ENCODE assay signal across 13 cellular contexts in the genomic region with DNA sequence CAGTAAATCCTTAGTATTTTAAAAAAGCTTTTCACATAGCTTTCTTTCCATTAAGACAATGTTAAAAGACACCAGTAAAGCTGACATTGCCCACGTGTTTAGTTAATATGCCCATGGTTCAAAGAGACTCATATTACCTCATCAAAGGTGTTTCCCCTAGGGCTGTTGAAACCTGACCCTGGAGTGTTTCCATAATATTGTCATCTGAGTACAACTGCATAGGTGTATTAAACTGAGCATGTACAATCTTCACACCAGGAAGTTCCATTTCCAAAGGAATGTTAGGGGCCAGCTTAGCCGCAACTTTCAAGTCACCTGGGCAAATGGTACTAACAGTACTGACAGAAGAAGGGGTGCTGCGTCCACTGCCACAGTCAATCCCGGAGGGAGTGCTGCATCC. TPM values are rescaled to one million over a fixed set of nuclear protein-coding genes. Genes with fewer than 3 reads are reported as not detected.
A peak's percentile ranks its signal among the peaks of the same experiment; 100 is the strongest.
DNase-seq lines count a peak whose midpoint lies in the region; TF ChIP-seq lines count a peak whose summit lies in the region.
"Had no signal": no experiment of that assay in that cellular context is flagged by ENCODE, and none has a peak within 500 bp of the region (broad histone marks: within the 10 kb centered on the region; RNA-seq: fewer than 3 reads in every experiment).

No MANE protein-coding gene starts in this region.

- 46% methylated on average over 4 of the region's 4 CpGs for WGBS in hepatocyte (ENCODE audit: low lambda C conversion rate, missing lambda C conversion rate)

- H3K27me3 ChIP-seq in hepatocyte, result no peaks in the 10 kb centered on the region
- no peaks in the 10 kb centered on the region for H3K27me3 ChIP-seq in skeletal muscle tissue (ENCODE audit: control insufficient read depth in 3 of 3, insufficient read depth in 3 of 3, low read length in 3 of 3)

- H3K4me1 Mint-ChIP-seq in type B pancreatic cell (ENCODE audit: unreplicated experiment), result peaks cover 3% of the 10 kb centered on the region

- H3K79me2 ChIP-seq in hepatocyte, result no peaks in the 10 kb centered on the region

- no peak overlapping the region for H3K27ac ChIP-seq in hepatocyte
- H3K27ac ChIP-seq in skeletal muscle tissue (ENCODE audit: low read depth, low read length), result peak overlapping the region; percentile 59

- H4K20me1 ChIP-seq in hepatocyte (ENCODE audit: insufficient read depth, poor library complexity, severe bottlenecking), result no peaks in the 10 kb centered on the region

- H3K4me3 ChIP-seq in LNCaP clone FGC (ENCODE audit: low read depth, low read length), result no peak overlapping the region
- H3K4me3 ChIP-seq in hepatocyte, result no peak overlapping the region
- H3K4me3 ChIP-seq in skeletal muscle tissue (ENCODE audit: low read length in 3 of 3), result no peak overlapping the region

- no peak overlapping the region for H3K27ac Mint-ChIP-seq in type B pancreatic cell
- H3K27ac Mint-ChIP-seq: activated T-cell treated with anti-CD3 and anti-CD28 coated beads, Interleukin-2, amount 50 U/mL, for 72 hours; CD4-positive, CD25-positive, alpha-beta regulatory T cell; natural killer cell had no signal

- no peak overlapping the region for H3K9ac ChIP-seq in skeletal muscle tissue (ENCODE audit: low read depth in 1 of 3, low read length in 3 of 3)

- no peaks in the 10 kb centered on the region for H3K9me2 ChIP-seq in hepatocyte (replicated peaks; ENCODE audit: insufficient read depth)

- H3K4me1 ChIP-seq in hepatocyte (ENCODE audit: insufficient read depth) (no peaks in the 10 kb centered on the region), skeletal muscle tissue (ENCODE audit: control insufficient read depth in 3 of 3, insufficient read depth in 3 of 3, low read length in 3 of 3) (peaks cover 43 to 80% (median 49%) of the 10 kb centered on the region in 3 donors)

- H3K36me3 ChIP-seq in hepatocyte (replicated peaks; ENCODE audit: insufficient read depth, low read depth) (no peaks in the 10 kb centered on the region), skeletal muscle tissue (ENCODE audit: control insufficient read depth in 3 of 3, insufficient read depth in 3 of 3, low read length in 3 of 3) (peaks cover 7 to 31% (median 14%) of the 10 kb centered on the region in 3 donors)

- TF ChIP-seq CTCF in LNCaP clone FGC (IDR thresholded peaks at IDR 0.05; ENCODE audit: control insufficient read depth, extremely low read depth, insufficient read depth), result no peak
- no peak for TF ChIP-seq CTCF in hepatocyte (IDR thresholded peaks at IDR 0.05; ENCODE audit: poor library complexity)
- TF ChIP-seq CTCF in type B pancreatic cell (conservative IDR thresholded peaks at IDR 0.05), result no peak

- DNase-seq in LNCaP clone FGC (ENCODE audit: low read depth), result peak; percentile 35
- DNase-seq in NCI-H345 treated with DMSO at 0.1 percent for 48 hours (lab: John Stamatoyannopoulos, UW; ENCODE audit: unreplicated experiment), result peak; percentile 4
- DNase-seq in hepatocyte (ENCODE audit: low spot score), result peak; percentile 22
- no peak for DNase-seq in putamen (ENCODE audit: low spot score)
- DNase-seq in type B pancreatic cell (ENCODE audit: extremely low spot score, unreplicated experiment), result no peak
- DNase-seq in effector CD8-positive, alpha-beta T cell (lab: John Stamatoyannopoulos, UW), result no peak
- DNase-seq: activated T-cell treated with anti-CD3 and anti-CD28 coated beads, Interleukin-2, amount 50 U/mL, for 72 hours; CD4-positive, CD25-positive, alpha-beta regulatory T cell; dermis blood vessel endothelial cell; natural killer cell; small intestine; substantia nigra had no signal

- no peaks in the 10 kb centered on the region for H3K36me3 Mint-ChIP-seq in type B pancreatic cell
- H3K36me3 Mint-ChIP-seq: CD4-positive, CD25-positive, alpha-beta regulatory T cell; natural killer cell had no signal

- H3K9me3 ChIP-seq in hepatocyte (ENCODE audit: low read depth) (no peaks in the 10 kb centered on the region), skeletal muscle tissue (ENCODE audit: control insufficient read depth in 3 of 3, low read length in 3 of 3) (no peaks in the 10 kb centered on the region)

- no peaks in the 10 kb centered on the region for H3K9me3 Mint-ChIP-seq in type B pancreatic cell
- H3K9me3 Mint-ChIP-seq: activated T-cell treated with anti-CD3 and anti-CD28 coated beads, Interleukin-2, amount 50 U/mL, for 72 hours; CD4-positive, CD25-positive, alpha-beta regulatory T cell; natural killer cell had no signal

- no peak overlapping the region for H3K4me2 ChIP-seq in hepatocyte

- no peak overlapping the region for H3K4me3 Mint-ChIP-seq in type B pancreatic cell
- H3K4me3 Mint-ChIP-seq: activated T-cell treated with anti-CD3 and anti-CD28 coated beads, Interleukin-2, amount 50 U/mL, for 72 hours; CD4-positive, CD25-positive, alpha-beta regulatory T cell; natural killer cell had no signal

- H2AFZ ChIP-seq in hepatocyte, result no peak overlapping the region

- H3K27me3 Mint-ChIP-seq in type B pancreatic cell, result peaks cover 2% of the 10 kb centered on the region

RNA-seq across cellular contexts. Expression of a gene that starts 27.1 kb away (rescaled TPM):
- total RNA-seq in hepatocyte (26.4 and 29.3 TPM in 2 replicates), skeletal muscle tissue (415 TPM), type B pancreatic cell (ENCODE audit: low replicate concordance) (0.93 and 6.7 TPM in 2 replicates)
- 10.0 and 13.8 TPM in 2 replicates for polyA plus RNA-seq in hepatocyte
- total RNA-seq: CD4-positive, CD25-positive, alpha-beta regulatory T cell; natural killer cell had no signal
- polyA plus RNA-seq: CD4-positive, CD25-positive, alpha-beta regulatory T cell had no signal

RNA-seq across cellular contexts. Expression of a gene that starts 36.6 kb away (rescaled TPM):
- 0.73 and 3.0 TPM in 2 replicates for total RNA-seq in hepatocyte
- polyA plus RNA-seq in hepatocyte, result 0.16 and 1.8 TPM in 2 replicates
- total RNA-seq in skeletal muscle tissue, result 0.52 TPM
- 0.21 and 0.94 TPM in 2 replicates for total RNA-seq in type B pancreatic cell (ENCODE audit: low replicate concordance)
- total RNA-seq: CD4-positive, CD25-positive, alpha-beta regulatory T cell; natural killer cell had no signal

Comparison
In these comparisons a context has a peak if more than half of its experiments do, and no peak if none do; other contexts are left out.
1. DNase-seq: peak in LNCaP clone FGC (single experiment), NCI-H345 treated with DMSO at 0.1 percent for 48 hours (single experiment) and hepatocyte (single experiment); none in putamen (single experiment), type B pancreatic cell (single experiment) and effector CD8-positive, alpha-beta T cell (single experiment).
2. RNA of a gene that starts 27.1 kb away (total RNA-seq): 415 TPM in skeletal muscle tissue (single experiment); 26.4 to 29.3 TPM in hepatocyte and 0.93 to 6.7 TPM in type B pancreatic cell; every median in the first group is over 10 times any median in the second.